In genomic region chr3:57015912-57016311, GRCh38 we compare ENCODE assay signal across 15 cellular contexts. TPM values are rescaled to one million over a fixed set of nuclear protein-coding genes. Genes with fewer than 3 reads are reported as not detected.
DNase-seq lines count a peak whose midpoint lies in the region; ATAC-seq and TF ChIP-seq lines count a peak whose summit lies in the region.
"Had no signal": no experiment of that assay in that cellular context is flagged by ENCODE, and none has a peak within 500 bp of the region (broad histone marks: within the 10 kb centered on the region; RNA-seq: fewer than 3 reads in every experiment).

No MANE protein-coding gene starts in this region.

- no peaks in the 10 kb centered on the region for H3F3A ChIP-seq in GM23338 (replicated peaks; ENCODE audit: low read depth)

- no peak overlapping the region for H2BK20ac ChIP-seq in IMR-90 (ENCODE audit: low read depth, low read length)

- H3K4ac ChIP-seq in IMR-90 (ENCODE audit: low read depth, low read length): no peak overlapping the region
- H3K4ac ChIP-seq in mesendoderm (ENCODE audit: low read depth, low read length): no peak overlapping the region

- H3K9me3 ChIP-seq in IMR-90 (ENCODE audit: control insufficient read depth, insufficient read depth, low read length) (no peaks in the 10 kb centered on the region), WERI-Rb-1 (ENCODE audit: severe bottlenecking) (peaks cover 2% of the 10 kb centered on the region)
- H3K9me3 ChIP-seq: SJSA1 had no signal

- H2BK5ac ChIP-seq in IMR-90 (ENCODE audit: low read depth, low read length, poor library complexity, severe bottlenecking): no peak overlapping the region
- no peak overlapping the region for H2BK5ac ChIP-seq in mesendoderm (ENCODE audit: low read length)

- peak overlapping the region; percentile 83 for H3K27ac Mint-ChIP-seq in GM23338

- DNase-seq in GM23338 (ENCODE audit: low spot score): no peak
- DNase-seq in IMR-90: no peak
- DNase-seq in WERI-Rb-1: no peak
- DNase-seq in mesendoderm: no peak
- no peak for DNase-seq in activated naive CD4-positive, alpha-beta T cell treated with Interleukin-2 at 50 U/mL for 16 hours
- DNase-seq in kidney tubule cell (ENCODE audit: low spot score): no peak
- DNase-seq: HCEC 1CT, KBM-7, MV-4-11, NCI-H1694 treated with DMSO at 0.1 percent for 48 hours, NCI-H524 had no signal

- intact Hi-C loops in IMR-90 (cut with micrococcal nuclease): no loop called here

- no peak overlapping the region for H3K4me3 Mint-ChIP-seq in GM23338

- H3K4me3 ChIP-seq in GM23338 (no peak overlapping the region), IMR-90 (ENCODE audit: insufficient read depth, low read depth, low read length) (no peak overlapping the region), WERI-Rb-1 (ENCODE audit: low read depth, low read length) (no peak overlapping the region), mesendoderm (ENCODE audit: low read length) (no peak overlapping the region)
- H3K4me3 ChIP-seq: BLaER1 treated with 17β-estradiol and CSF1 and Interleukin-3, amounts not matched to agents 10 nM and 100 nM; SJSA1 had no signal

- no peak overlapping the region for H4K91ac ChIP-seq in IMR-90 (ENCODE audit: insufficient read depth, low read depth, low read length)

- CTCF ChIA-PET in IMR-90 (lab: Yijun Ruan, JAX): no interaction called here

- H3K36me3 Mint-ChIP-seq in GM23338 (ENCODE audit: low read depth): peaks cover 15% of the 10 kb centered on the region

- H3K9ac ChIP-seq in IMR-90 (ENCODE audit: low read depth, low read length): no peak overlapping the region
- H3K9ac ChIP-seq in mesendoderm (ENCODE audit: low read length): no peak overlapping the region
- H3K9ac ChIP-seq: BLaER1 treated with 17β-estradiol and CSF1 and Interleukin-3, amounts not matched to agents 10 nM and 100 nM had no signal

- H2AK5ac ChIP-seq in IMR-90 (ENCODE audit: low read depth, low read length) (0 out of 2 replicates have a peak overlapping the region, but pooled peaks have one; percentile 13), mesendoderm (ENCODE audit: low read length) (peak overlapping the region; percentile 45)

- no peak for TF ChIP-seq RAD21 in IMR-90 (IDR thresholded peaks at IDR 0.05; ENCODE audit: low read length)

- BruUV-seq in IMR-90 (replicated peaks; lab: Mats Ljungman, UMichigan): no TSS peak

- no peaks in the 10 kb centered on the region; a peak in 1 of 4 replicates for H3K79me1 ChIP-seq in IMR-90 (ENCODE audit: low read depth in 1 of 2, low read length in 2 of 2)
- H3K79me1 ChIP-seq in mesendoderm (ENCODE audit: low read length): no peaks in the 10 kb centered on the region

- no peak overlapping the region for H3K4me2 ChIP-seq in GM23338
- H3K4me2 ChIP-seq in IMR-90 (ENCODE audit: low read depth, low read length): no peak overlapping the region
- H3K4me2 ChIP-seq in mesendoderm (ENCODE audit: low read length): no peak overlapping the region

- H3K23ac ChIP-seq in IMR-90 (ENCODE audit: low read depth, low read length) (no peak overlapping the region), mesendoderm (ENCODE audit: low read length) (no peak overlapping the region)

- no peaks in the 10 kb centered on the region for H3K36me3 ChIP-seq in GM23338 (ENCODE audit: insufficient read depth)
- H3K36me3 ChIP-seq in IMR-90 (ENCODE audit: control insufficient read depth, insufficient read depth, low read length): no peaks in the 10 kb centered on the region
- no peaks in the 10 kb centered on the region for H3K36me3 ChIP-seq in WERI-Rb-1
- H3K36me3 ChIP-seq in mesendoderm (ENCODE audit: control insufficient read depth, insufficient read depth, low read length): no peaks in the 10 kb centered on the region
- H3K36me3 ChIP-seq: BLaER1 treated with 17β-estradiol and CSF1 and Interleukin-3, amounts not matched to agents 10 nM and 100 nM; SJSA1 had no signal

- WGBS in IMR-90 (ENCODE audit: extremely low coverage in 2 of 2, insufficient read length in 1 of 2), 2 experiments: 100% methylated on average over 1 of the region's 6 CpGs; no CpG with 5 or more reads in 1 of the 2 experiments
- WGBS in mesendoderm (ENCODE audit: extremely low coverage, insufficient coverage, low lambda C conversion rate): no CpG with 5 or more reads among the region's 6 CpGs

- H3K14ac ChIP-seq in IMR-90 (replicated peaks; ENCODE audit: low read depth, low read length): no peak overlapping the region

- H4K5ac ChIP-seq in IMR-90 (ENCODE audit: low read depth, low read length) (no peak overlapping the region), mesendoderm (ENCODE audit: low read length) (no peak overlapping the region)

- H3K18ac ChIP-seq in IMR-90 (ENCODE audit: low read depth, low read length) (no peak overlapping the region), mesendoderm (ENCODE audit: low read length) (peak overlapping the region; percentile 22)

- H3K79me2 ChIP-seq in GM23338 (replicated peaks; ENCODE audit: insufficient read depth): no peaks in the 10 kb centered on the region
- no peaks in the 10 kb centered on the region for H3K79me2 ChIP-seq in mesendoderm (ENCODE audit: control insufficient read depth, insufficient read depth, low read length)

- peaks cover 12% of the 10 kb centered on the region; the same call in 2 of the 3 replicates for H3K9me3 Mint-ChIP-seq in GM23338

- H3K9me2 ChIP-seq in GM23338 (ENCODE audit: insufficient read depth): no peaks in the 10 kb centered on the region; the same call in 1 of the 2 replicates

- no peak overlapping the region for H2AFZ ChIP-seq in GM23338
- no peak overlapping the region for H2AFZ ChIP-seq in IMR-90 (replicated peaks; ENCODE audit: low read length, poor library complexity)

- POLR2A ChIA-PET in IMR-90 (lab: Charles Lee; ENCODE audit: unreplicated experiment): no interaction called here

- H4K8ac ChIP-seq in IMR-90 (ENCODE audit: low read depth in 2 of 2, low read length in 2 of 2) (no peak overlapping the region), mesendoderm (ENCODE audit: low read depth, low read length) (no peak overlapping the region)

- ATAC-seq in GM23338 (no peak), IMR-90 (ENCODE audit: low read depth) (no peak), HG02798 (IDR thresholded peaks at IDR 0.05; ENCODE audit: poor library complexity, unreplicated experiment) (no peak), HG02588 (IDR thresholded peaks at IDR 0.05; ENCODE audit: unreplicated experiment) (no peak)

- TF ChIP-seq CTCF in GM23338 (conservative IDR thresholded peaks at IDR 0.05; ENCODE audit: low read depth in 2 of 2): no peak
- TF ChIP-seq CTCF in IMR-90 (conservative IDR thresholded peaks at IDR 0.05; ENCODE audit: low read depth, low read length): no peak
- no peak for TF ChIP-seq CTCF in WERI-Rb-1 (IDR thresholded peaks at IDR 0.05; ENCODE audit: low read depth, low read length)

- H3K4me1 ChIP-seq in GM23338 (ENCODE audit: insufficient read depth) (peaks cover 40% of the 10 kb centered on the region), IMR-90 (ENCODE audit: control insufficient read depth, insufficient read depth, low read length) (peaks cover 10% of the 10 kb centered on the region), mesendoderm (ENCODE audit: control insufficient read depth, low read depth, low read length) (peaks cover 11% of the 10 kb centered on the region)

- peaks cover 6% of the 10 kb centered on the region for H3K27me3 Mint-ChIP-seq in GM23338 (ENCODE audit: insufficient read depth, low read depth, poor library complexity)

- dilution Hi-C loops in IMR-90 (cut with HindIII; ENCODE audit: low sequenced_read_pairs, unreplicated experiment): no loop called here

- no peaks in the 10 kb centered on the region for H4K20me1 ChIP-seq in GM23338 (replicated peaks; ENCODE audit: insufficient read depth)
- H4K20me1 ChIP-seq in IMR-90 (ENCODE audit: insufficient read depth, low read length): no peaks in the 10 kb centered on the region
- H4K20me1 ChIP-seq: BLaER1 treated with 17β-estradiol and CSF1 and Interleukin-3, amounts not matched to agents 10 nM and 100 nM had no signal

- H2AK9ac ChIP-seq in IMR-90 (replicated peaks; ENCODE audit: low read depth, low read length, poor library complexity): peak overlapping the region; percentile 63

- H3K4me1 Mint-ChIP-seq in GM23338: peaks cover 32% of the 10 kb centered on the region

- H3K56ac ChIP-seq in IMR-90 (ENCODE audit: extremely low read depth, insufficient read depth, low read length) (no peak overlapping the region), mesendoderm (ENCODE audit: low read length) (peak overlapping the region; percentile 37)

- H2BK15ac ChIP-seq in IMR-90 (ENCODE audit: low read depth, low read length): no peak overlapping the region; the same call in 2 of the 3 replicates
- H2BK15ac ChIP-seq in mesendoderm (replicated peaks; ENCODE audit: low read depth): no peak overlapping the region

- peaks cover 11% of the 10 kb centered on the region; the same call in 1 of the 2 replicates for H3K9me1 ChIP-seq in IMR-90 (ENCODE audit: insufficient read depth, low read length)

- H3K27ac ChIP-seq in GM23338 (ENCODE audit: low read depth): peak overlapping the region; percentile 89
- H3K27ac ChIP-seq in IMR-90 (ENCODE audit: insufficient read depth, low read length): no peak overlapping the region
- peak overlapping the region; percentile 87 for H3K27ac ChIP-seq in WERI-Rb-1
- H3K27ac ChIP-seq in mesendoderm (ENCODE audit: low read depth, low read length): no peak overlapping the region
- H3K27ac ChIP-seq: BLaER1 treated with 17β-estradiol and CSF1 and Interleukin-3, amounts not matched to agents 10 nM and 100 nM had no signal

- in situ Hi-C loops in IMR-90 (cut with MboI; ENCODE audit: low sequenced_read_pairs): no loop called here

- TF ChIP-seq POLR2A in IMR-90 (IDR thresholded peaks at IDR 0.05; ENCODE audit: low read depth, low read length): no peak

- H3K27me3 ChIP-seq in GM23338 (ENCODE audit: insufficient read depth) (no peaks in the 10 kb centered on the region), IMR-90 (ENCODE audit: control insufficient read depth, insufficient read depth, low read length) (no peaks in the 10 kb centered on the region), WERI-Rb-1 (ENCODE audit: insufficient read depth, low read depth, severe bottlenecking) (no peaks in the 10 kb centered on the region), mesendoderm (ENCODE audit: insufficient read depth, low read length, poor library complexity) (no peaks in the 10 kb centered on the region)
- H3K27me3 ChIP-seq: BLaER1 treated with 17β-estradiol and CSF1 and Interleukin-3, amounts not matched to agents 10 nM and 100 nM; SJSA1 had no signal

- H2BK120ac ChIP-seq in IMR-90 (ENCODE audit: low read depth, low read length): peak overlapping the region; percentile 34; the same call in 1 of the 2 replicates
- H2BK120ac ChIP-seq in mesendoderm (ENCODE audit: low read depth, low read length): no peak overlapping the region

TF ChIP-seq in GM23338, 12 proteins besides CTCF, POLR2A, EP300 and RAD21 (continues in another document):
- no peak for TF ChIP-seq EZH2phosphoT487 (IDR thresholded peaks at IDR 0.05; ENCODE audit: unreplicated experiment)

RNA-seq across cellular contexts. Expression of gene SPATA12, which starts 44.6 kb away (rescaled TPM):
- total RNA-seq in GM23338 (2014; rRNA removed; shearing (Covaris generic)): 0.10 TPM in 1 of 2 replicates, not detected in the other
- polyA plus RNA-seq in GM23338 (2016; fragmentation: Nextera tagmentation; extraction: Ambion mirVana): 0.65 and 0.70 TPM in 2 replicates
- total RNA-seq in IMR-90 (2012; rRNA removed): under 0.01 TPM in 1 of 2 replicates, not detected in the other
- polyA plus RNA-seq in IMR-90 (2012; rRNA removed): not detected in 2 replicates
- polyA plus RNA-seq in IMR-90 (2012; cell fraction: cytosol; rRNA removed): not detected in 2 replicates
- not detected in 2 replicates for polyA plus RNA-seq in IMR-90 (2012; cell fraction: nucleus; rRNA removed; ENCODE audit: low replicate concordance)
- 0.49 TPM for polyA plus RNA-seq in mesendoderm (2013, experiment 1 of 2)
- 0.56 TPM for polyA plus RNA-seq in mesendoderm (2013, experiment 2 of 2)
- total RNA-seq: SJSA1 had no signal

Comparison
In these comparisons a context has a peak if more than half of its experiments do, and no peak if none do; other contexts are left out.
1. H3K27ac ChIP-seq: peak in GM23338 (single experiment) and WERI-Rb-1 (single experiment); none in IMR-90 (single experiment) and mesendoderm (single experiment).